ENCODE assay signal across 13 cellular contexts in the genomic region with DNA sequence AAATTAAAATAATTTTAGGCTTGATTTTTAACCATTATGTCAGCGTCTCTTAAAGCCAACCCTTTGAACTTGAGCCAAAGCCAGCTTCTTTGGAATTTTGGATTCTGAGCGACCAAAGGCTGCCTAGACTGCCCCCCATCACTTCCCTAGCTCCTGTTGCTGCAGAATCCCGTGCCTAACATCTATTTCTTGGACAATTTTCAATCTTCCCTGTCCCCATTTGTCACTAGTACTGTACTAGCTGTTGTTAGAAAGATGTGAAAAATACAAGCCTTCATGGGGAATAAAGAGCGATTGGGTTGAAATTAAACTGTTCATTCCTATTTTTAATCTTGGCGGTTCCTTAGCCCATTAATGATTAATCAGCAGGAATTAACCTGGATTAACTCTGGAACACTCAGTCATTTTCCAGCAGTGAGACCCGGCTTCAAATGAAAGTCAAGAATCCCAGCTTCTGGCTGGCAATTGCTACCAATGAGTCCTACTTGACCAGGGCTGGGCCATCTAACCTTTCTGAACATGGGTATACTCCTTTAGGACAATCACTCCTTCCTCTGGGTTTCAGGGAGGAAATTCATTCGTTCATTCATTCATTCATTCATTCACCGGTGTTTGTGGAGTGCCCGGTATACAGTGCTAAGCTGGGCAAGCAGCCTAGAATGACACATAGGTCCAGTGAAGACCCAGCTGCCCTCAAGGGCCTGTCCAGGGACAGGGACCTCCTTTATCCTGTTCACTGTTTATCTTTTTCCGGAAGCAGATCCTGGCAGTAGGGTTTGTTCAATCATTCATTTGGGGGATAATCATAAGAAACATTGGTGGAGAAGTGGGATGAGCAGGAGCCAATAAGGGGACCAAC. TPM values are rescaled to one million over a fixed set of nuclear protein-coding genes. Genes with fewer than 3 reads are reported as not detected.
A peak's percentile ranks its signal among the peaks of the same experiment; 100 is the strongest.
DNase-seq lines count a peak whose midpoint lies in the region; TF ChIP-seq lines count a peak whose summit lies in the region.
"Had no signal": no experiment of that assay in that cellular context is flagged by ENCODE, and none has a peak within 500 bp of the region (broad histone marks: within the 10 kb centered on the region; RNA-seq: fewer than 3 reads in every experiment).

No MANE protein-coding gene starts in this region.

- H3K27me3 ChIP-seq in OCI-LY1 (ENCODE audit: insufficient read depth, low read length) (no peaks in the 10 kb centered on the region; the same call in 1 of the 2 replicates), endodermal cell (ENCODE audit: control insufficient read depth, insufficient read depth, low read length, poor library complexity, severe bottlenecking) (no peaks in the 10 kb centered on the region), neutrophil (peaks cover 32% of the 10 kb centered on the region)

- no peaks in the 10 kb centered on the region for H4K20me1 ChIP-seq in OCI-LY1 (ENCODE audit: insufficient read depth, low read length)

- H3K36me3 Mint-ChIP-seq in T-helper 2 cell treated with Interferon-gamma antibody and Interleukin-4, amounts not matched to agents 5 μg/mL and 100 μg/mL, for 36 hours (ENCODE audit: low read depth): peaks cover 13% of the 10 kb centered on the region
- peaks cover 11% of the 10 kb centered on the region for H3K36me3 Mint-ChIP-seq in endodermal cell (ENCODE audit: low read depth)

- H3K9me3 Mint-ChIP-seq in T-helper 2 cell treated with Interferon-gamma antibody and Interleukin-4, amounts not matched to agents 5 μg/mL and 100 μg/mL, for 36 hours: no peaks in the 10 kb centered on the region
- peaks cover 11% of the 10 kb centered on the region for H3K9me3 Mint-ChIP-seq in endodermal cell

- H3K27ac ChIP-seq in OCI-LY1 (ENCODE audit: low read depth, low read length, poor library complexity, severe bottlenecking): no peak overlapping the region
- no peak overlapping the region for H3K27ac ChIP-seq in endodermal cell (ENCODE audit: low read depth, low read length)
- no peak overlapping the region for H3K27ac ChIP-seq in neutrophil

- no peaks in the 10 kb centered on the region for H3K9me2 ChIP-seq in OCI-LY1 (ENCODE audit: low read depth, low read length)

- H3K4me3 ChIP-seq in OCI-LY1 (ENCODE audit: low read depth, low read length, poor library complexity, severe bottlenecking) (no peak overlapping the region), endodermal cell (ENCODE audit: low read length) (peak overlapping the region; percentile 76), neutrophil (ENCODE audit: low read depth in 1 of 2, low read length in 1 of 2) (peak overlapping the region; percentile 85 to 89)

- no peak overlapping the region for H2AFZ ChIP-seq in OCI-LY1 (ENCODE audit: low read length)

- 86 to 91% methylated on average over 8 to 10 of the region's 10 CpGs for WGBS in endodermal cell (ENCODE audit: insufficient coverage in 1 of 2, insufficient read length in 1 of 2), 2 experiments

- no peak for DNase-seq in T-helper 2 cell treated with Interferon-gamma antibody and Interleukin-4, amounts not matched to agents 5 μg/mL and 100 μg/mL, for 36 hours (ENCODE audit: low spot score)
- no peak for DNase-seq in T-helper 2 cell
- no peak for DNase-seq in endodermal cell
- DNase-seq in NCI-H2227 treated with DMSO at 0.1 percent for 48 hours (lab: John Stamatoyannopoulos, UW): no peak
- DNase-seq in retina: no peak
- DNase-seq in anterior cingulate cortex (lab: John Stamatoyannopoulos, UW): no peak
- DNase-seq: EL, NCI-H2081 treated with DMSO at 0.1 percent for 48 hours, T-helper 9 cell had no signal

- H3K9me3 ChIP-seq in OCI-LY1 (ENCODE audit: low read length) (no peaks in the 10 kb centered on the region), endodermal cell (ENCODE audit: control insufficient read depth, low read length) (no peaks in the 10 kb centered on the region), neutrophil (no peaks in the 10 kb centered on the region)

- peaks cover 44% of the 10 kb centered on the region for H3K27me3 Mint-ChIP-seq in T-helper 2 cell treated with Interferon-gamma antibody and Interleukin-4, amounts not matched to agents 5 μg/mL and 100 μg/mL, for 36 hours (ENCODE audit: low read depth)
- peaks cover 37% of the 10 kb centered on the region for H3K27me3 Mint-ChIP-seq in endodermal cell (ENCODE audit: insufficient read depth)

- no peak overlapping the region for H3K27ac Mint-ChIP-seq in T-helper 2 cell treated with Interferon-gamma antibody and Interleukin-4, amounts not matched to agents 5 μg/mL and 100 μg/mL, for 36 hours
- no peak overlapping the region for H3K27ac Mint-ChIP-seq in endodermal cell

- TF ChIP-seq CTCF in OCI-LY1 (IDR thresholded peaks at IDR 0.05; ENCODE audit: low read length) (no peak), endodermal cell (conservative IDR thresholded peaks at IDR 0.05) (no peak), neutrophil (IDR thresholded peaks at IDR 0.05) (no peak)

- H3K36me3 ChIP-seq in OCI-LY1 (ENCODE audit: insufficient read depth, low read length) (peaks cover 2% of the 10 kb centered on the region; the same call in 1 of the 2 replicates), endodermal cell (ENCODE audit: control insufficient read depth, insufficient read depth, low read length) (peaks cover 14% of the 10 kb centered on the region), neutrophil (no peaks in the 10 kb centered on the region)

- H3K9ac ChIP-seq in OCI-LY1 (ENCODE audit: low read length): no peak overlapping the region; the same call in 1 of the 2 replicates
- H3K9ac ChIP-seq in endodermal cell (ENCODE audit: extremely low read depth, low read length, poor library complexity, severe bottlenecking): no peak overlapping the region

- no peaks in the 10 kb centered on the region for H3F3A ChIP-seq in OCI-LY1 (ENCODE audit: insufficient read depth, low read length)

- H3K4me1 ChIP-seq in OCI-LY1 (ENCODE audit: insufficient read depth, low read length, severe bottlenecking): peaks cover 18% of the 10 kb centered on the region
- H3K4me1 ChIP-seq in endodermal cell (ENCODE audit: control insufficient read depth, insufficient read depth, low read length): peaks cover 14% of the 10 kb centered on the region
- H3K4me1 ChIP-seq in neutrophil (ENCODE audit: control insufficient read depth in 1 of 2, insufficient read depth in 1 of 2, low read depth in 1 of 2, low read length in 1 of 2): peaks cover 19 to 24% of the 10 kb centered on the region in 2 experiments

- peaks cover 19% of the 10 kb centered on the region for H3K4me1 Mint-ChIP-seq in T-helper 2 cell treated with Interferon-gamma antibody and Interleukin-4, amounts not matched to agents 5 μg/mL and 100 μg/mL, for 36 hours (ENCODE audit: low read depth)
- peaks cover 24% of the 10 kb centered on the region for H3K4me1 Mint-ChIP-seq in endodermal cell

- H3K4me3 Mint-ChIP-seq in T-helper 2 cell treated with Interferon-gamma antibody and Interleukin-4, amounts not matched to agents 5 μg/mL and 100 μg/mL, for 36 hours: peak overlapping the region; percentile 82
- H3K4me3 Mint-ChIP-seq in endodermal cell: peak overlapping the region; percentile 85

- no peaks in the 10 kb centered on the region for H3K79me2 ChIP-seq in OCI-LY1 (ENCODE audit: insufficient read depth, low read length)

- peak overlapping the region; percentile 60; the same call in 1 of the 2 replicates for H3K4me2 ChIP-seq in OCI-LY1 (ENCODE audit: low read length)

RNA-seq across cellular contexts. Expression of gene RRBP1, which starts 1.4 kb away (rescaled TPM):
- total RNA-seq in endodermal cell: 100 to 1,000 TPM; 191 to 212 TPM
- 54.2 TPM for polyA plus RNA-seq in endodermal cell (2013, experiment 1 of 2)
- polyA plus RNA-seq in endodermal cell (2013, experiment 2 of 2): 58.4 TPM

RNA-seq across cellular contexts. Expression of gene BANF2, which starts 16.3 kb away (rescaled TPM):
- not detected for total RNA-seq in endodermal cell
- polyA plus RNA-seq in endodermal cell (2013, experiment 1 of 2): not detected
- polyA plus RNA-seq in endodermal cell (2013, experiment 2 of 2): not detected
- total RNA-seq: fibroblast of lung, kidney epithelial cell had no signal
- polyA plus RNA-seq: fibroblast of lung had no signal
